Comparison of ENCODE assay signal across 16 cellular contexts in the genomic region with DNA sequence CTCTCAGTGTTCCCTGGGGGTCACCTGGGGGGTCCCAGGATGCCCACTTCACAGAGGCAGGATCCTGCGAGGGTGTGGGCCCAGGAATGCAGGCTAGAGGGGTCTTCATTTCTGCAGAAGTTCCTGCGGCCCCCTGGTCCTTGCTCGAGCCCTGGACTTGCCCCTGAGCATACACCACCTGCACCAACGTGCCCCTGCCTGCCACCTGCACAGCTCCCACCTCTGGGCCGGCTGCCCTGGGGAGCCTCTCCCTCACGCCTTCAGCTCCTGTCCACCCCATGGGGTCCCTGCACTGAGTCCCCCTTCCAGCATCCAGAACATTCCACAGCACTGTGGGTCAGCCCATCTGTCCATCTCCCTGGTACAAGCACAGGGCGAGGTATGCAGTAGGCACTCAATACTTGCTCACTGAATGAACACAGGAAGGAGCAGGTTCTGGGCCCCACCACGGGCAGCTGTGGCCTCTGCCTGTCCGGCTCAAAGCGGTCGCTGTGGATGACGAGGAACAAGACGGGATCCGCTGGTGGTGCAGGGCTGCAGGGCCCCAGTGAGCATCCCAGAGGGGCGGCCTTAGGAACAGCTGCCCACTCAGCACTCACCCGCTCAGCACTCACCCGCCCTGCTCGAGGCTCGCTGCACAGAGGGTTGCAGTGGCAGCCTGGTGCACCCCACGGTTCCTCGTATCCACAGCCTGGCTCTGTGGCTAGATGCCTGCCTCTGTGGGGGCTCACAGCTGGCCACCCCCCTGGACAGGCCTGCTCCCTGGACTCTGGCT.
"Had no signal": no experiment of that assay in that cellular context is flagged by ENCODE, and none has a peak within 500 bp of the region (broad histone marks: within the 10 kb centered on the region; RNA-seq: fewer than 3 reads in every experiment).

No MANE protein-coding gene starts in this region.

- H3K27me3 ChIP-seq: breast epithelium, neural progenitor cell, tibial nerve had no signal

- ATAC-seq: activated T-cell treated with anti-CD3 and anti-CD28 coated beads, Interleukin-2, amount 50 U/mL, for 72 hours had no signal

- H3K9ac ChIP-seq: neural progenitor cell, parathyroid adenoma had no signal

- H3K4me2 ChIP-seq: neural progenitor cell had no signal

- DNase-seq: activated CD4-positive, alpha-beta memory T cell treated with anti-CD3 and anti-CD28 coated beads for 36 hours; activated gamma-delta T cell treated with Interleukin-2 at 50 U/mL for 16 hours; activated naive CD8-positive, alpha-beta T cell treated with anti-CD3 and anti-CD28 coated beads for 36 hours; activated T-cell treated with anti-CD3 and anti-CD28 coated beads, Interleukin-2, amount 50 U/mL, for 72 hours; anterior cingulate cortex; left ventricle myocardium inferior; retina; small intestine; T-helper 9 cell had no signal

- H3K27ac ChIP-seq: breast epithelium, left ventricle myocardium inferior, neural progenitor cell, parathyroid adenoma, tibial nerve, VCaP had no signal

- H3K4me3 ChIP-seq: breast epithelium, left ventricle myocardium inferior, neural progenitor cell, tibial nerve had no signal

- H3K4me1 ChIP-seq: breast epithelium, left ventricle myocardium inferior, parathyroid adenoma, tibial nerve had no signal

- H3K79me2 ChIP-seq: parathyroid adenoma had no signal

- H2AFZ ChIP-seq: neural progenitor cell, parathyroid adenoma had no signal

- H3K36me3 ChIP-seq: breast epithelium, neural progenitor cell had no signal

- FAIRE-seq: frontal cortex, keratinocyte, small intestine had no signal
